ENCODE assay signal across 1 cellular context in genomic region chr17:74354123-74354522, GRCh38.
TF ChIP-seq lines count a peak whose summit lies in the region.

No MANE protein-coding gene starts in this region.

TF ChIP-seq in WTC11, 78 proteins besides CTCF, POLR2A, EP300 and RAD21 (continued from another document and continues in another):
- no peak for TF ChIP-seq ZNF263 (CRISPR knock-in tag; IDR thresholded peaks at IDR 0.05; ENCODE audit: low read depth)
- TF ChIP-seq TEAD4 (CRISPR knock-in tag; IDR thresholded peaks at IDR 0.05): no peak
- TF ChIP-seq ZNF512 (CRISPR knock-in tag; IDR thresholded peaks at IDR 0.05; ENCODE audit: borderline replicate concordance): no peak
- no peak for TF ChIP-seq SMAD3 (CRISPR knock-in tag; IDR thresholded peaks at IDR 0.05; ENCODE audit: borderline replicate concordance)
- TF ChIP-seq ZMAT4 (CRISPR knock-in tag; IDR thresholded peaks at IDR 0.05): no peak
- TF ChIP-seq FOXK1 (CRISPR knock-in tag; IDR thresholded peaks at IDR 0.05): 0 out of 2 replicates have a peak, but pooled peaks have one; percentile 15
- peak; percentile 58; the same call in 1 of the 2 replicates for TF ChIP-seq ZBTB21 (CRISPR knock-in tag; IDR thresholded peaks at IDR 0.05; ENCODE audit: borderline replicate concordance)
- TF ChIP-seq JUN (CRISPR knock-in tag; IDR thresholded peaks at IDR 0.05): no peak
- TF ChIP-seq ZNF425 (CRISPR knock-in tag; conservative IDR thresholded peaks at IDR 0.05): no peak
- no peak for TF ChIP-seq PREB (CRISPR knock-in tag; IDR thresholded peaks at IDR 0.05; ENCODE audit: borderline replicate concordance)
- TF ChIP-seq GABPB1 (CRISPR knock-in tag; IDR thresholded peaks at IDR 0.05): no peak
- TF ChIP-seq CREB1 (CRISPR knock-in tag; IDR thresholded peaks at IDR 0.05): no peak
- TF ChIP-seq SMAD4 (CRISPR knock-in tag; IDR thresholded peaks at IDR 0.05): no peak
- TF ChIP-seq NR2C2 (CRISPR knock-in tag; IDR thresholded peaks at IDR 0.05): no peak
- TF ChIP-seq ATF6 (CRISPR knock-in tag; IDR thresholded peaks at IDR 0.05): no peak
- TF ChIP-seq HMGXB4 (CRISPR knock-in tag; IDR thresholded peaks at IDR 0.05): peak; percentile 90
- no peak for TF ChIP-seq FOXJ3 (CRISPR knock-in tag; IDR thresholded peaks at IDR 0.05; ENCODE audit: borderline replicate concordance)
- no peak for TF ChIP-seq NFYB (CRISPR knock-in tag; conservative IDR thresholded peaks at IDR 0.05; ENCODE audit: low read depth)
- no peak for TF ChIP-seq USF1 (CRISPR knock-in tag; IDR thresholded peaks at IDR 0.05)
- TF ChIP-seq TCF7 (CRISPR knock-in tag; IDR thresholded peaks at IDR 0.05; ENCODE audit: low read depth): no peak; the same call in 1 of the 2 replicates
- TF ChIP-seq ZNF532 (CRISPR knock-in tag; IDR thresholded peaks at IDR 0.05; ENCODE audit: borderline replicate concordance): no peak
- TF ChIP-seq OVOL2 (CRISPR knock-in tag; IDR thresholded peaks at IDR 0.05; ENCODE audit: borderline replicate concordance): no peak
- no peak for TF ChIP-seq NR3C1 (CRISPR knock-in tag; conservative IDR thresholded peaks at IDR 0.05; ENCODE audit: low read depth)
- TF ChIP-seq MYBL2 (CRISPR knock-in tag; IDR thresholded peaks at IDR 0.05): 0 out of 2 replicates have a peak, but pooled peaks have one; percentile 23
- no peak for TF ChIP-seq ZBTB43 (CRISPR knock-in tag; IDR thresholded peaks at IDR 0.05)
- no peak for TF ChIP-seq RORB (CRISPR knock-in tag; IDR thresholded peaks at IDR 0.05)
- no peak for TF ChIP-seq RELA (CRISPR knock-in tag; IDR thresholded peaks at IDR 0.05; ENCODE audit: borderline replicate concordance)
- no peak for TF ChIP-seq ZNF138 (CRISPR knock-in tag; conservative IDR thresholded peaks at IDR 0.05)
- TF ChIP-seq AFF4 (CRISPR knock-in tag; IDR thresholded peaks at IDR 0.05; ENCODE audit: borderline replicate concordance): no peak
- no peak for TF ChIP-seq PRRX2 (CRISPR knock-in tag; IDR thresholded peaks at IDR 0.05)
